In genomic region chr4:130333241-130333759, GRCh38 we compare ENCODE assay signal across 24 cellular contexts.
"Had no signal": no experiment of that assay in that cellular context is flagged by ENCODE, and none has a peak within 500 bp of the region (broad histone marks: within the 10 kb centered on the region; RNA-seq: fewer than 3 reads in every experiment).

No MANE protein-coding gene starts in this region.

- H3K27me3 ChIP-seq: ovary, right atrium auricular region, suprapubic skin, tibial artery, upper lobe of right lung had no signal

- H3K27ac ChIP-seq: left ventricle myocardium inferior, ovary, right atrium auricular region, skin epidermis, suprapubic skin, thoracic aorta, tibial artery, upper lobe of right lung had no signal

- H3K9me3 ChIP-seq: left ventricle myocardium inferior, ovary, right atrium auricular region, suprapubic skin, thoracic aorta, tibial artery, upper lobe of right lung had no signal

- H3K4me3 ChIP-seq: left ventricle myocardium inferior, lung, ovary, right atrium auricular region, skin epidermis, suprapubic skin, thoracic aorta, tibial artery, upper lobe of right lung had no signal

- DNase-seq: hypothalamus; immature natural killer cell; left ventricle myocardium inferior; mesendoderm; naive B cell; natural killer cell; nephron progenitor cell; ovary; stimulated activated CD4-positive, alpha-beta T cell treated with anti-CD3 and anti-CD28 coated beads, Interleukin-12 subunit alpha, Interleukin-12 subunit beta, amount 100 ng/mL, for 4 hours; stimulated activated CD4-positive, alpha-beta T cell treated with anti-CD3 and anti-CD28 coated beads, Interleukin-15, amount 100 ng/mL, for 24 hours; stimulated activated CD4-positive, alpha-beta T cell treated with anti-CD3 and anti-CD28 coated beads, Interleukin-2, amount 100 ng/mL, for 24 hours; stimulated activated CD4-positive, alpha-beta T cell treated with anti-CD3 and anti-CD28 coated beads, Interleukin-4, amount 100 ng/mL, for 1 hour; stimulated activated naive B cell treated with anti-CD40 and anti-IgM and Interleukin-4, amounts not matched to agents 10 μg/mL and 1 μg/mL and 100 μg/mL, for 72 hours; tibial artery; trophoblast cell; upper lobe of right lung had no signal

- H3K36me3 ChIP-seq: left ventricle myocardium inferior, ovary, right atrium auricular region, suprapubic skin, thoracic aorta, tibial artery, upper lobe of right lung had no signal

- H3K4me1 ChIP-seq: left ventricle myocardium inferior, right atrium auricular region, suprapubic skin, tibial artery, upper lobe of right lung had no signal

- FAIRE-seq: islet of Langerhans, urothelium cell line had no signal

- ATAC-seq: natural killer cell; sciatic nerve; stimulated activated naive B cell treated with anti-CD40 and anti-IgM and Interleukin-4, amounts not matched to agents 10 μg/mL and 1 μg/mL and 100 μg/mL, for 72 hours; upper lobe of right lung had no signal
